ENCODE assay signal across 8 cellular contexts in the genomic region with DNA sequence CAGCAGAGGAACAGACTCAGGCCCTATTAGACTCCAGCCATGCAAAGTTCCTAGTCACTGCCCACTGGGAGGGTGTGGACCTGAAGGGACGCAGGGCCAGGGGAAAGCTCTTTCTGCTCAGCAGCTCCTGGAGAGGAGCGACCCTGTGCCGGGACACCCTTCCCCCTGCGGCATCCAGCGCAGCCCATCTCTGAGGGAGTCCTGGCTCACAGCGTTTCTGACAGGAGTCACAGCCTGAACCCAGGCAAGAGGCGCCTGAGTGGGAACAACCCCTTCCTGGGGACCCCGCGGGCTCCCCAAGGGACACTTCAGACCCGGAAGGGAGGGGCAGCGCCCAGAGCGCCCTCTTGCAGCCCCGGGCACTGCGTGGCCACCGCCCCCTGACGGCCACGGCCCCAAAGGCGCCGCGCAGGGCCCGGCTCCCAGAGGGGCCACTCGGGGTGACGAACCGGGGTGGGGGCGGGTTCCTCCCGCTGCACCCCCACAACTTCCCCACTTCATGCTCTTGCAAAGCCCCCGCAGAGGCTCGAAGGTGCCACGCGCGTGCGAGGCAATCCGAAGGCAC. TPM values are rescaled to one million over a fixed set of nuclear protein-coding genes. Genes with fewer than 3 reads are reported as not detected.
DNase-seq lines count a peak whose midpoint lies in the region; ATAC-seq and TF ChIP-seq lines count a peak whose summit lies in the region.

No MANE protein-coding gene starts in this region.

- H3K4me3 ChIP-seq in BE2C (ENCODE audit: low read depth, low read length) (peak overlapping the region; percentile 91), endocrine pancreas (ENCODE audit: control insufficient read depth, insufficient read depth, low read length) (no peak overlapping the region), mesodermal cell (ENCODE audit: extremely low read depth, insufficient read depth, low read length, poor library complexity, severe bottlenecking) (peak overlapping the region; percentile 92)

- POLR2A ChIA-PET in activated B cell treated with CpG ODN at 0.5 μM for 24 hours (lab: Charles Lee): interaction anchor here (0.6 to 2.2 kb wide), 9 partner anchors 24 to 429 kb away, joined by 3 to 12 read pairs (median 6); partner anchors contain the start of genes ARFRP1, PTK6, SAMD10 and ZGPAT

- H3K9me3 Mint-ChIP-seq in activated B cell treated with CpG ODN at 0.5 μM for 24 hours (no peaks in the 10 kb centered on the region), type B pancreatic cell (no peaks in the 10 kb centered on the region)

- ATAC-seq in GM18909 (IDR thresholded peaks at IDR 0.05; ENCODE audit: poor library complexity, unreplicated experiment): peak; percentile 12
- ATAC-seq in activated B cell treated with CpG ODN at 0.5 μM for 24 hours (ENCODE audit: low read depth): peak; percentile 5

- H3K36me3 ChIP-seq in BE2C (peaks cover 11% of the 10 kb centered on the region; the same call in 1 of the 2 replicates), endocrine pancreas (ENCODE audit: control insufficient read depth, insufficient read depth, low read length) (no peaks in the 10 kb centered on the region), mesodermal cell (ENCODE audit: control insufficient read depth, insufficient read depth, low read length) (peaks cover 26% of the 10 kb centered on the region)

- DNase-seq in BE2C (peak; percentile 43), HPDE6-E6E7 (ENCODE audit: extremely low spot score) (peak; percentile 47), activated B cell treated with CpG ODN at 0.5 μM for 24 hours (no peak), type B pancreatic cell (ENCODE audit: extremely low spot score, unreplicated experiment) (no peak)
- DNase-seq in stimulated activated CD8-positive, alpha-beta memory T cell treated with anti-CD3 and anti-CD28 coated beads, Interleukin-4, amount 100 ng/mL, for 48 hours: no peak

- H3K27me3 ChIP-seq in BE2C (no peaks in the 10 kb centered on the region), endocrine pancreas (ENCODE audit: control insufficient read depth, insufficient read depth, low read length) (no peaks in the 10 kb centered on the region)

- 5 to 7% methylated on average over 33 of the region's 33 CpGs for WGBS in mesodermal cell (ENCODE audit: insufficient coverage in 2 of 2), 2 experiments

- H3K36me3 Mint-ChIP-seq in activated B cell treated with CpG ODN at 0.5 μM for 24 hours (ENCODE audit: low read depth) (peaks cover 2% of the 10 kb centered on the region), type B pancreatic cell (no peaks in the 10 kb centered on the region)

- peaks cover 12% of the 10 kb centered on the region for H3K4me1 ChIP-seq in BE2C
- no peaks in the 10 kb centered on the region for H3K4me1 ChIP-seq in endocrine pancreas (ENCODE audit: control insufficient read depth, insufficient read depth, low read length)
- H3K4me1 ChIP-seq in mesodermal cell (ENCODE audit: control insufficient read depth, insufficient read depth, low read length, poor library complexity, severe bottlenecking): peaks cover 38% of the 10 kb centered on the region

- H3K4me3 Mint-ChIP-seq in activated B cell treated with CpG ODN at 0.5 μM for 24 hours (peak overlapping the region; percentile 85), type B pancreatic cell (peak overlapping the region; percentile 86)

- no peak overlapping the region for H3K27ac ChIP-seq in mesodermal cell (ENCODE audit: low read depth, low read length, severe bottlenecking)

- intact Hi-C loops in activated B cell treated with CpG ODN at 0.5 μM for 24 hours (cut with micrococcal nuclease): loop anchor here (5.0 kb wide), 2 partner anchors 313 to 403 kb away; partner anchors contain the start of gene FNDC11

- H3K4me1 Mint-ChIP-seq in activated B cell treated with CpG ODN at 0.5 μM for 24 hours: peaks cover 54% of the 10 kb centered on the region
- H3K4me1 Mint-ChIP-seq in type B pancreatic cell (ENCODE audit: unreplicated experiment): peaks cover 14% of the 10 kb centered on the region

- H3K27me3 Mint-ChIP-seq in activated B cell treated with CpG ODN at 0.5 μM for 24 hours: no peaks in the 10 kb centered on the region
- no peaks in the 10 kb centered on the region for H3K27me3 Mint-ChIP-seq in type B pancreatic cell

- CTCF ChIA-PET in activated B cell treated with CpG ODN at 0.5 μM for 24 hours (lab: Charles Lee): no interaction called here

- TF ChIP-seq CTCF in BE2C (IDR thresholded peaks at IDR 0.05; ENCODE audit: low read depth, low read length) (peak; percentile 32), activated B cell treated with CpG ODN at 0.5 μM for 24 hours (IDR thresholded peaks at IDR 0.05) (no peak), type B pancreatic cell (conservative IDR thresholded peaks at IDR 0.05) (peak; percentile 39)

- H3K9me3 ChIP-seq in BE2C (no peaks in the 10 kb centered on the region), endocrine pancreas (ENCODE audit: control insufficient read depth, low read length) (no peaks in the 10 kb centered on the region), mesodermal cell (ENCODE audit: control insufficient read depth, low read length) (no peaks in the 10 kb centered on the region)

- H3K27ac Mint-ChIP-seq in activated B cell treated with CpG ODN at 0.5 μM for 24 hours (peak overlapping the region; percentile 73), type B pancreatic cell (peak overlapping the region; percentile 63)

- peak overlapping the region; percentile 60 for H3K9ac ChIP-seq in endocrine pancreas (ENCODE audit: control insufficient read depth, insufficient read depth, low read length)

RNA-seq across cellular contexts. Expression of gene UCKL1, which starts 0.9 kb away (rescaled TPM):
- polyA plus RNA-seq in BE2C (2012; ENCODE audit: insufficient read depth, insufficient read length, low read depth): 141 TPM
- total RNA-seq in activated B cell treated with CpG ODN at 0.5 μM for 24 hours: 43.6 and 49.7 TPM in 2 replicates
- 41.4 TPM for polyA plus RNA-seq in mesodermal cell (2013, experiment 1 of 2)
- polyA plus RNA-seq in mesodermal cell (2013, experiment 2 of 2): 42.0 TPM
- total RNA-seq in type B pancreatic cell (ENCODE audit: low replicate concordance): 44.1 and 49.7 TPM in 2 replicates

RNA-seq across cellular contexts. Expression of gene ZNF512B, which starts 14.4 kb away (rescaled TPM):
- polyA plus RNA-seq in BE2C (2012; ENCODE audit: insufficient read depth, insufficient read length, low read depth): 24.8 TPM
- total RNA-seq in activated B cell treated with CpG ODN at 0.5 μM for 24 hours (10.2 and 12.0 TPM in 2 replicates), type B pancreatic cell (ENCODE audit: low replicate concordance) (34.7 and 40.8 TPM in 2 replicates)
- 10.9 TPM for polyA plus RNA-seq in mesodermal cell (2013, experiment 1 of 2)
- polyA plus RNA-seq in mesodermal cell (2013, experiment 2 of 2): 9.1 TPM

RNA-seq across cellular contexts. Expression of gene SAMD10, which starts 24.1 kb away (rescaled TPM):
- polyA plus RNA-seq in BE2C (2012; ENCODE audit: insufficient read depth, insufficient read length, low read depth): 22.3 TPM
- 6.8 and 9.0 TPM in 2 replicates for total RNA-seq in activated B cell treated with CpG ODN at 0.5 μM for 24 hours
- polyA plus RNA-seq in mesodermal cell (2013, experiment 1 of 2): 3.8 TPM
- 1.9 TPM for polyA plus RNA-seq in mesodermal cell (2013, experiment 2 of 2)
- total RNA-seq in type B pancreatic cell (ENCODE audit: low replicate concordance): 7.4 and 16.9 TPM in 2 replicates

RNA-seq across cellular contexts. Expression of gene PRPF6, which starts 25.6 kb away (rescaled TPM):
- 341 TPM for polyA plus RNA-seq in BE2C (2012; ENCODE audit: insufficient read depth, insufficient read length, low read depth)
- 75.7 and 75.8 TPM in 2 replicates for total RNA-seq in activated B cell treated with CpG ODN at 0.5 μM for 24 hours
- polyA plus RNA-seq in mesodermal cell (2013, experiment 1 of 2): 52.0 TPM
- 45.7 TPM for polyA plus RNA-seq in mesodermal cell (2013, experiment 2 of 2)
- 64.3 and 67.9 TPM in 2 replicates for total RNA-seq in type B pancreatic cell (ENCODE audit: low replicate concordance)

Comparison
In these comparisons a context has a peak if more than half of its experiments do, and no peak if none do; other contexts are left out.
1. DNase-seq: peak in BE2C (single experiment) and HPDE6-E6E7 (single experiment); none in activated B cell treated with CpG ODN at 0.5 μM for 24 hours (single experiment), type B pancreatic cell (single experiment) and stimulated activated CD8-positive, alpha-beta memory T cell treated with anti-CD3 and anti-CD28 coated beads, Interleukin-4, amount 100 ng/mL, for 48 hours (single experiment).